1 cellular context compared by ENCODE assay signal in genomic region chr3:31288224-31288623, GRCh38.
TF ChIP-seq lines count a peak whose summit lies in the region.

No MANE protein-coding gene starts in this region.

TF ChIP-seq in HCT116, 20 proteins besides CTCF, POLR2A, EP300 and RAD21:
- TF ChIP-seq ZBTB33 (IDR thresholded peaks at IDR 0.05; ENCODE audit: extremely low read depth, insufficient replicate concordance, low read length): no peak
- no peak for TF ChIP-seq EZH2 (IDR thresholded peaks at IDR 0.05)
- no peak for TF ChIP-seq YY1 (IDR thresholded peaks at IDR 0.05; ENCODE audit: extremely low read depth, insufficient replicate concordance, low read depth, low read length)
- TF ChIP-seq, protein P1, sequence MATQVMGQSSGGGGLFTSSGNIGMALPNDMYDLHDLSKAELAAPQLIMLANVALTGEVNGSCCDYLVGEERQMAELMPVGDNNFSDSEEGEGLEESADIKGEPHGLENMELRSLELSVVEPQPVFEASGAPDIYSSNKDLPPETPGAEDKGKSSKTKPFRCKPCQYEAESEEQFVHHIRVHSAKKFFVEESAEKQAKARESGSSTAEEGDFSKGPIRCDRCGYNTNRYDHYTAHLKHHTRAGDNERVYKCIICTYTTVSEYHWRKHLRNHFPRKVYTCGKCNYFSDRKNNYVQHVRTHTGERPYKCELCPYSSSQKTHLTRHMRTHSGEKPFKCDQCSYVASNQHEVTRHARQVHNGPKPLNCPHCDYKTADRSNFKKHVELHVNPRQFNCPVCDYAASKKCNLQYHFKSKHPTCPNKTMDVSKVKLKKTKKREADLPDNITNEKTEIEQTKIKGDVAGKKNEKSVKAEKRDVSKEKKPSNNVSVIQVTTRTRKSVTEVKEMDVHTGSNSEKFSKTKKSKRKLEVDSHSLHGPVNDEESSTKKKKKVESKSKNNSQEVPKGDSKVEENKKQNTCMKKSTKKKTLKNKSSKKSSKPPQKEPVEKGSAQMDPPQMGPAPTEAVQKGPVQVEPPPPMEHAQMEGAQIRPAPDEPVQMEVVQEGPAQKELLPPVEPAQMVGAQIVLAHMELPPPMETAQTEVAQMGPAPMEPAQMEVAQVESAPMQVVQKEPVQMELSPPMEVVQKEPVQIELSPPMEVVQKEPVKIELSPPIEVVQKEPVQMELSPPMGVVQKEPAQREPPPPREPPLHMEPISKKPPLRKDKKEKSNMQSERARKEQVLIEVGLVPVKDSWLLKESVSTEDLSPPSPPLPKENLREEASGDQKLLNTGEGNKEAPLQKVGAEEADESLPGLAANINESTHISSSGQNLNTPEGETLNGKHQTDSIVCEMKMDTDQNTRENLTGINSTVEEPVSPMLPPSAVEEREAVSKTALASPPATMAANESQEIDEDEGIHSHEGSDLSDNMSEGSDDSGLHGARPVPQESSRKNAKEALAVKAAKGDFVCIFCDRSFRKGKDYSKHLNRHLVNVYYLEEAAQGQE (IDR thresholded peaks at IDR 0.05; ENCODE audit: low read depth): no peak
- TF ChIP-seq ATF3 (IDR thresholded peaks at IDR 0.05): no peak
- TF ChIP-seq EGR1 (IDR thresholded peaks at IDR 0.05; ENCODE audit: low read depth): no peak
- no peak for TF ChIP-seq SP1 (IDR thresholded peaks at IDR 0.05; ENCODE audit: low read depth)
- no peak for TF ChIP-seq EZH2phosphoT487 (IDR thresholded peaks at IDR 0.05; ENCODE audit: borderline replicate concordance)
- no peak for TF ChIP-seq FOSL1 (IDR thresholded peaks at IDR 0.05; ENCODE audit: low read depth)
- TF ChIP-seq CEBPB (IDR thresholded peaks at IDR 0.05; ENCODE audit: low read depth): no peak
- TF ChIP-seq JUND (IDR thresholded peaks at IDR 0.05): no peak
- no peak for TF ChIP-seq SIN3A (IDR thresholded peaks at IDR 0.05; ENCODE audit: low read depth)
- no peak for TF ChIP-seq ELF1 (IDR thresholded peaks at IDR 0.05; ENCODE audit: borderline replicate concordance, low read depth)
- no peak for TF ChIP-seq ZFX (IDR thresholded peaks at IDR 0.05)
- no peak; the same call in 1 of the 2 replicates for TF ChIP-seq MAX (IDR thresholded peaks at IDR 0.05)
- no peak for TF ChIP-seq CBX3 (IDR thresholded peaks at IDR 0.05; ENCODE audit: low read depth)
- no peak for TF ChIP-seq ZNF274 (IDR thresholded peaks at IDR 0.05; ENCODE audit: low read depth, low read length)
TF ChIP-seq in HCT116: peak in this region for 0.
